24 cellular contexts compared by ENCODE assay signal in the genomic region with DNA sequence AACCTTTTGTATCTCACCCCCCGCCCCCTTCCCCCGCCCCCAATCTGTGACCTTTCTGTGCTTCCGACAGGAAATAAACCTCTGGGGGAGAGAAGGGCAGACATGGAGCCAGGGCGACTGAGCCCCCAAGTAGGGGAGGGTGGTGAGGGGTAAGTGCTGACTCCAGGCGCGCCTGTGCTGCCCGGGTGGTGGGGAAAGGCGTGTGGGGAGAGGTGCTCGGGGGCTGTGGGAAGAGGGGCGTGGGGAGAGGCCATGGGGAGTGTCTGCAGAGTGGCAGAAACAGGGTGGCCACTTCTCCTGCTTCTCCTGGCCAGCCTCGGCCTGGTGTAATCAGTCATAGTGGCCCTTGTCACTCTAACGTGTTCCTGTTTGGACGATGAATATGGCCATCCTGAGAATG. TPM values are rescaled to one million over a fixed set of nuclear protein-coding genes. Genes with fewer than 3 reads are reported as not detected.
DNase-seq lines count a peak whose midpoint lies in the region; ATAC-seq, FAIRE-seq and TF ChIP-seq lines count a peak whose summit lies in the region.
"Had no signal": no experiment of that assay in that cellular context is flagged by ENCODE, and none has a peak within 500 bp of the region (broad histone marks: within the 10 kb centered on the region; RNA-seq: fewer than 3 reads in every experiment).

No MANE protein-coding gene starts in this region.

- DNase-seq in left cardiac atrium (peak; percentile 11), heart right ventricle (no peak), kidney (peak; percentile 57), testis (no peak), mesothelial cell of epicardium (ENCODE audit: low spot score in 2 of 2, unreplicated experiment in 2 of 2) (no peak), hepatic stellate cell (ENCODE audit: low spot score) (no peak), C1 segment of cervical spinal cord (lab: John Stamatoyannopoulos, UW) (no peak)
- DNase-seq: 8988T; ACHN; AML-193; BE2C; CD4-positive, alpha-beta T cell; CD8-positive, alpha-beta memory T cell; DMS 273 treated with DMSO at 0.1 percent for 48 hours; EL; GDM1; HCEC 1CT had no signal

- H3K4me3 Mint-ChIP-seq in mesothelial cell of epicardium, result no peak overlapping the region
- H3K4me3 Mint-ChIP-seq: CD14-positive monocyte; CD4-positive, alpha-beta T cell; CD8-positive, alpha-beta memory T cell; GM23338 had no signal

- H3K4me1 Mint-ChIP-seq in mesothelial cell of epicardium, result no peaks in the 10 kb centered on the region

- no peak for FAIRE-seq in kidney (lab: Jason Lieb, UNC)
- FAIRE-seq: A549, D721Med, GM12878 had no signal

- no peak for TF ChIP-seq CTCF in heart right ventricle (IDR thresholded peaks at IDR 0.05)
- TF ChIP-seq CTCF in HEK293 (tag by site-specific recombination; IDR thresholded peaks at IDR 0.05), result no peak
- no peak for TF ChIP-seq CTCF in kidney (IDR thresholded peaks at IDR 0.05; ENCODE audit: borderline replicate concordance, extremely low read depth, insufficient read depth)
- TF ChIP-seq CTCF in testis (IDR thresholded peaks at IDR 0.05), result no peak
- TF ChIP-seq CTCF in mesothelial cell of epicardium (IDR thresholded peaks at IDR 0.05; ENCODE audit: unreplicated experiment), result no peak

- no peaks in the 10 kb centered on the region for H3K27me3 Mint-ChIP-seq in mesothelial cell of epicardium (ENCODE audit: low read depth)

- no peak overlapping the region for H3K4me3 ChIP-seq in heart right ventricle
- no peak overlapping the region for H3K4me3 ChIP-seq in HEK293 (ENCODE audit: low read depth, low read length)
- no peak overlapping the region for H3K4me3 ChIP-seq in kidney (ENCODE audit: low read length in 2 of 2)
- no peak overlapping the region for H3K4me3 ChIP-seq in testis
- H3K4me3 ChIP-seq: A549, GM12878, GM23338 had no signal

- 89% methylated on average over 13 of the region's 13 CpGs for WGBS in heart right ventricle, 2 donors
- 61 to 81% methylated on average over 13 of the region's 13 CpGs for WGBS in testis, 2 donors

- H3K27ac ChIP-seq in heart right ventricle (no peak overlapping the region), HEK293 (ENCODE audit: extremely low read depth, low read depth, low read length) (no peak overlapping the region), kidney (ENCODE audit: low read depth in 2 of 2, low read length in 2 of 2) (no peak overlapping the region), testis (peak overlapping the region; percentile 64 to 84)
- H3K27ac ChIP-seq: A549 had no signal

- no peak overlapping the region for H3K27ac Mint-ChIP-seq in mesothelial cell of epicardium
- H3K27ac Mint-ChIP-seq: CD4-positive, alpha-beta T cell; CD8-positive, alpha-beta memory T cell; GM23338 had no signal

- no peaks in the 10 kb centered on the region for H3K9me3 ChIP-seq in heart right ventricle
- no peaks in the 10 kb centered on the region for H3K9me3 ChIP-seq in HEK293 (ENCODE audit: control insufficient read depth, insufficient read depth, low read depth, low read length)
- H3K9me3 ChIP-seq in kidney (ENCODE audit: control insufficient read depth in 1 of 2, low read length in 2 of 2), result no peaks in the 10 kb centered on the region
- no peaks in the 10 kb centered on the region for H3K9me3 ChIP-seq in testis
- H3K9me3 ChIP-seq: A549, BE2C had no signal

- ATAC-seq in left cardiac atrium, result no peak
- no peak for ATAC-seq in heart right ventricle
- ATAC-seq: A549, GM12878, GM23338 had no signal

- intact Hi-C loops in left cardiac atrium (cut with DNase I) (no loop called here), heart right ventricle (cut with DNase I) (no loop called here), kidney (cut with DNase I) (no loop called here), testis (cut with DNase I; ENCODE audit: low total_unique reads) (no loop called here)

- peaks cover 0 to 8% (median 0%) of the 10 kb centered on the region in 7 donors for H3K27me3 ChIP-seq in heart right ventricle
- H3K27me3 ChIP-seq in testis, result no peaks in the 10 kb centered on the region

- POLR2A ChIA-PET in HEK293 (lab: Yijun Ruan, JAX), result no interaction called here

- no peak overlapping the region for H3K9ac ChIP-seq in kidney (ENCODE audit: low read length in 2 of 2)

- peaks cover under 1 to 9% (median 5%) of the 10 kb centered on the region in 9 donors for H3K4me1 ChIP-seq in heart right ventricle
- H3K4me1 ChIP-seq in HEK293 (ENCODE audit: control insufficient read depth, insufficient read depth, low read length), result no peaks in the 10 kb centered on the region
- H3K4me1 ChIP-seq in kidney (ENCODE audit: control insufficient read depth in 1 of 2, insufficient read depth in 1 of 2, low read depth in 1 of 2, low read length in 2 of 2), result peaks cover 0 to 3% of the 10 kb centered on the region in 2 donors
- peaks cover 18% of the 10 kb centered on the region for H3K4me1 ChIP-seq in testis
- H3K4me1 ChIP-seq: A549, BE2C had no signal

- CTCF ChIA-PET in HEK293 (lab: Yijun Ruan, JAX), result no interaction called here

- peaks cover 13% of the 10 kb centered on the region for H3K36me3 Mint-ChIP-seq in mesothelial cell of epicardium

- no peaks in the 10 kb centered on the region for H3K9me3 Mint-ChIP-seq in mesothelial cell of epicardium
- H3K9me3 Mint-ChIP-seq: CD4-positive, alpha-beta T cell; CD8-positive, alpha-beta memory T cell; GM23338 had no signal

- TF ChIP-seq POLR2A in testis (IDR thresholded peaks at IDR 0.05), result no peak

- H3K36me3 ChIP-seq in heart right ventricle (peaks cover 0 to 47% (median 6%) of the 10 kb centered on the region in 9 donors), HEK293 (ENCODE audit: control insufficient read depth in 2 of 2, insufficient read depth in 1 of 2, low read length in 2 of 2) (peaks cover 3 to 64% of the 10 kb centered on the region in 2 experiments; a peak in 2 of 3 replicates), kidney (ENCODE audit: control insufficient read depth in 1 of 2, insufficient read depth in 2 of 2, low read length in 2 of 2) (peaks cover 9 to 16% of the 10 kb centered on the region in 2 donors), testis (ENCODE audit: low read depth, missing control alignments) (no peaks in the 10 kb centered on the region)
- H3K36me3 ChIP-seq: BE2C had no signal

TF ChIP-seq in HEK293, 187 proteins besides CTCF, POLR2A, EP300 and RAD21:
- TF ChIP-seq, protein P1, sequence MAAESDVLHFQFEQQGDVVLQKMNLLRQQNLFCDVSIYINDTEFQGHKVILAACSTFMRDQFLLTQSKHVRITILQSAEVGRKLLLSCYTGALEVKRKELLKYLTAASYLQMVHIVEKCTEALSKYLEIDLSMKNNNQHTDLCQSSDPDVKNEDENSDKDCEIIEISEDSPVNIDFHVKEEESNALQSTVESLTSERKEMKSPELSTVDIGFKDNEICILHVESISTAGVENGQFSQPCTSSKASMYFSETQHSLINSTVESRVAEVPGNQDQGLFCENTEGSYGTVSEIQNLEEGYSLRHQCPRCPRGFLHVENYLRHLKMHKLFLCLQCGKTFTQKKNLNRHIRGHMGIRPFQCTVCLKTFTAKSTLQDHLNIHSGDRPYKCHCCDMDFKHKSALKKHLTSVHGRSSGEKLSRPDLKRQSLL (tag by site-specific recombination; IDR thresholded peaks at IDR 0.05), result 0 out of 2 replicates have a peak, but pooled peaks have one; percentile 19
- TF ChIP-seq, protein P2, sequence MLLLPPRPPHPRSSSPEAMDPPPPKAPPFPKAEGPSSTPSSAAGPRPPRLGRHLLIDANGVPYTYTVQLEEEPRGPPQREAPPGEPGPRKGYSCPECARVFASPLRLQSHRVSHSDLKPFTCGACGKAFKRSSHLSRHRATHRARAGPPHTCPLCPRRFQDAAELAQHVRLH (tag by site-specific recombination; IDR thresholded peaks at IDR 0.05), result no peak

RNA-seq across cellular contexts. Expression of a gene that starts 8.0 kb away (rescaled TPM):
- total RNA-seq in left cardiac atrium, result under 1 TPM in 1 of 2 donors, not detected in 1; 0.27 TPM
- total RNA-seq in heart right ventricle, result under 1 TPM in 1 of 10 donors, not detected in 9; 0.34 TPM
- under 1 TPM; 0.19 to 0.22 TPM for polyA plus RNA-seq in heart right ventricle
- total RNA-seq in kidney, result 0.31 TPM
- polyA plus RNA-seq in kidney (ENCODE audit: insufficient read depth, low read depth, low replicate concordance), result 0.92 TPM
- total RNA-seq in testis, result 1 to 10 TPM; 1.6 to 2.0 TPM
- 2.4 TPM for polyA plus RNA-seq in testis (ENCODE audit: insufficient read depth, low read depth, low replicate concordance)
- 0.14 to 0.60 TPM (median 0.18 TPM) in 3 replicates for total RNA-seq in mesothelial cell of epicardium
- total RNA-seq: CD4-positive, alpha-beta T cell; GM12878; H4 had no signal
- polyA plus RNA-seq: A549; CD14-positive monocyte; CD8-positive, alpha-beta memory T cell; GM12878 had no signal

RNA-seq across cellular contexts. Expression of a gene that starts 18.8 kb away (rescaled TPM):
- total RNA-seq in left cardiac atrium, result 10 to 100 TPM; 19.4 to 21.0 TPM
- total RNA-seq in heart right ventricle, result 10 to 100 TPM; 17.4 to 30.7 (median 22.1) TPM
- polyA plus RNA-seq in heart right ventricle, result 10 to 100 TPM; 27.3 to 32.9 TPM
- 43.4 TPM for total RNA-seq in kidney
- 28.4 TPM for polyA plus RNA-seq in kidney (ENCODE audit: insufficient read depth, low read depth, low replicate concordance)
- total RNA-seq in testis, result 10 to 100 TPM; 78.7 to 89.7 TPM
- polyA plus RNA-seq in testis (ENCODE audit: insufficient read depth, low read depth, low replicate concordance), result 61.5 TPM
- total RNA-seq in mesothelial cell of epicardium, result 69.3 to 75.6 TPM (median 74.3 TPM) in 3 replicates

RNA-seq across cellular contexts. Expression of a gene that starts 34.5 kb away (rescaled TPM):
- total RNA-seq in left cardiac atrium (under 1 TPM; 0.63 to 0.65 TPM), heart right ventricle (under 1 TPM in 6 of 10 donors, not detected in 4; 0.12 to 0.36 (median 0.17) TPM), kidney (9.7 TPM), testis (10 to 100 TPM in 1 of 2 donors, 1 to 10 TPM in 1; 8.8 to 10.0 TPM), mesothelial cell of epicardium (1.6 to 1.9 TPM (median 1.7 TPM) in 3 replicates)
- polyA plus RNA-seq in heart right ventricle (under 1 TPM; 0.28 to 0.37 TPM), kidney (ENCODE audit: insufficient read depth, low read depth, low replicate concordance) (27.8 TPM), testis (ENCODE audit: insufficient read depth, low read depth, low replicate concordance) (6.6 TPM)
- total RNA-seq: H4 had no signal
- polyA plus RNA-seq: CD14-positive monocyte; CD8-positive, alpha-beta memory T cell had no signal

Comparison
In these comparisons a context has a peak if more than half of its experiments do, and no peak if none do; other contexts are left out.
1. DNase-seq: peak in left cardiac atrium (single experiment) and kidney (single experiment); none in heart right ventricle (0 of 2), testis (single experiment), mesothelial cell of epicardium (0 of 2), hepatic stellate cell (single experiment) and C1 segment of cervical spinal cord (0 of 14).
2. H3K27ac ChIP-seq: peak in testis (2 of 2); none in heart right ventricle (0 of 10), HEK293 (single experiment) and kidney (0 of 2).